In the genomic region with DNA sequence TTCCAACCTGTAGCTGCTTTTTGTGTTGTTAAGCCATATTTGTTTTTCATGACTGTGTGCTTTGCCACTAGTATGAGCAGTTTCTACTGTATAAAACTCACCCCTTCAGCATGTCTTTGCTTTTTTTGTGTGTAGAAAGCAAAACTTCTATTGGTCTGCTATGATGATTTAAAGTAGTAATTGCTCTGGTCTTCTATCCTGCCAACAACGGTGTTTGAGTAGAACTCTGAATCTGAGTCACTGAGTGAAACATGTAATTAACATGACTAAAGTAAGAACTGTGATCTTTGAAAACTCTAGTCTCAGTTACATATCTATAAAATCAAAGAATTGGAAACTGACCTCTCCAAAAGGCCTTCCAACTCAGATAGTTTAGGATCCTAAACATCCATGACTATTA, we compare ENCODE assay signal across 8 cellular contexts.
DNase-seq lines count a peak whose midpoint lies in the region; ATAC-seq lines count a peak whose summit lies in the region.
"Had no signal": no experiment of that assay in that cellular context is flagged by ENCODE, and none has a peak within 500 bp of the region (broad histone marks: within the 10 kb centered on the region; RNA-seq: fewer than 3 reads in every experiment).

No MANE protein-coding gene starts in this region.

- H3K27me3 Mint-ChIP-seq in T-helper 1 cell treated with Interleukin-12 subunit alpha and Interleukin-12 subunit beta and Interleukin-4 antibody, amounts not matched to agents 30 μg/mL and 1 μg/mL, for 36 hours (ENCODE audit: low read depth), result no peaks in the 10 kb centered on the region

- ATAC-seq in GM18861 (IDR thresholded peaks at IDR 0.05; ENCODE audit: unreplicated experiment), result peak; percentile 59
- peak; percentile 33 for ATAC-seq in HG02571 (IDR thresholded peaks at IDR 0.05; ENCODE audit: unreplicated experiment)

- peaks cover 7% of the 10 kb centered on the region for H3K9me3 Mint-ChIP-seq in T-helper 1 cell treated with Interleukin-12 subunit alpha and Interleukin-12 subunit beta and Interleukin-4 antibody, amounts not matched to agents 30 μg/mL and 1 μg/mL, for 36 hours

- H3K27ac Mint-ChIP-seq in T-helper 1 cell treated with Interleukin-12 subunit alpha and Interleukin-12 subunit beta and Interleukin-4 antibody, amounts not matched to agents 30 μg/mL and 1 μg/mL, for 36 hours, result peak overlapping the region; percentile 80

- H3K36me3 Mint-ChIP-seq in T-helper 1 cell treated with Interleukin-12 subunit alpha and Interleukin-12 subunit beta and Interleukin-4 antibody, amounts not matched to agents 30 μg/mL and 1 μg/mL, for 36 hours (ENCODE audit: low read depth), result peaks cover 11% of the 10 kb centered on the region

- DNase-seq in renal cortical epithelial cell (ENCODE audit: low read depth) (peak; percentile 25), activated gamma-delta T cell (lab: John Stamatoyannopoulos, UW) (no peak), cerebellar nuclear complex (lab: John Stamatoyannopoulos, UW) (no peak), NCI-H1417 treated with DMSO at 0.1 percent for 48 hours (lab: John Stamatoyannopoulos, UW) (no peak)
- DNase-seq: MM.1S had no signal

- H3K4me3 Mint-ChIP-seq in T-helper 1 cell treated with Interleukin-12 subunit alpha and Interleukin-12 subunit beta and Interleukin-4 antibody, amounts not matched to agents 30 μg/mL and 1 μg/mL, for 36 hours, result no peak overlapping the region

- peaks cover 40% of the 10 kb centered on the region for H3K4me1 Mint-ChIP-seq in T-helper 1 cell treated with Interleukin-12 subunit alpha and Interleukin-12 subunit beta and Interleukin-4 antibody, amounts not matched to agents 30 μg/mL and 1 μg/mL, for 36 hours (ENCODE audit: low read depth)
